ENCODE assay signal across 11 cellular contexts in the genomic region with DNA sequence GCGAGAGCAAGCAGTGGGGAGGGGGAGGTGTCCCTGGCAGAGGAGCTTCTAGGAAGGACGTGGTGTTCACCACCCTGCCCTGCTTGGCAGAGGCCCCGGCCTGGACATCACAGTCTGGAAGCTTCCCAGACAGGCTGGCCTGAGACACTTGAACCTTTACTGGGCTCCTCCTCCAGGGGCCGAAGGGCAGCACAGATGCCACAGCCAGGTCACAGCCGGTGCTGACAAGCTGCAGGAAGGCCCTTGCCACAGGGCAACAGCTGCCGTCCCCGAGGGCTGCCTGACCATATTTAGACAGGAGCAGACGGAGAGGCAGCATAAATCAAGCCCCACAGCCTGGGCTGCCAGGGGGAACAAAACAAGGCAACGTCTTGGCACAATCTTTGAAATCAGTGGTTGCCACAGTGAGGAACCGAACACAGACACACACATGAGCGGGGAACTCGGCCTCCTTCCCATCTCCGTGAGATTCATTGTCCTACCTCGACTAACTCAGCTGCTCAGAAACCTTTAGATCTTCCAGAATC. TPM values are rescaled to one million over a fixed set of nuclear protein-coding genes. Genes with fewer than 3 reads are reported as not detected.
A peak's percentile ranks its signal among the peaks of the same experiment; 100 is the strongest.
DNase-seq lines count a peak whose midpoint lies in the region; ATAC-seq and TF ChIP-seq lines count a peak whose summit lies in the region.
"Had no signal": no experiment of that assay in that cellular context is flagged by ENCODE, and none has a peak within 500 bp of the region (broad histone marks: within the 10 kb centered on the region; RNA-seq: fewer than 3 reads in every experiment).

No MANE protein-coding gene starts in this region.

- no peak for ATAC-seq in thoracic aorta (ENCODE audit: insufficient number of reproducible peaks, low FRiP score, low read depth)
- ATAC-seq in activated CD4-positive, CD25-positive, alpha-beta regulatory T cell treated with anti-CD3 and anti-CD28 coated beads, Interleukin-2, amount 50 U/mL, for 24 hours: no peak
- ATAC-seq in activated naive CD8-positive, alpha-beta T cell treated with anti-CD3 and anti-CD28 coated beads, Interleukin-2, amount 50 U/mL, for 24 hours: no peak
- ATAC-seq: activated T-cell treated with anti-CD3 and anti-CD28 coated beads, Interleukin-2, amount 50 U/mL, for 72 hours; natural killer cell had no signal

- intact Hi-C loops in colonic mucosa (cut with DNase I): no loop called here

- no peak overlapping the region for H3K27ac Mint-ChIP-seq in activated naive CD8-positive, alpha-beta T cell treated with anti-CD3 and anti-CD28 coated beads, Interleukin-2, amount 50 U/mL, for 24 hours
- H3K27ac Mint-ChIP-seq: activated T-cell treated with anti-CD3 and anti-CD28 coated beads, Interleukin-2, amount 50 U/mL, for 72 hours; H9; natural killer cell had no signal

- H3K27me3 Mint-ChIP-seq in activated naive CD8-positive, alpha-beta T cell treated with anti-CD3 and anti-CD28 coated beads, Interleukin-2, amount 50 U/mL, for 24 hours: peaks cover 5% of the 10 kb centered on the region

- H3K9ac ChIP-seq in colonic mucosa (ENCODE audit: low read depth in 2 of 2, low read length in 2 of 2): peak overlapping the region in 1 of 2 donors; percentile 12

- DNase-seq in NCI-H446 treated with DMSO at 0.1 percent for 48 hours (lab: John Stamatoyannopoulos, UW) (peak; percentile 36), colonic mucosa (peak; percentile 23), medulla oblongata (ENCODE audit: extremely low spot score) (peak; percentile 64), thoracic aorta (ENCODE audit: low spot score) (peak; percentile 21), SIG-M5 (lab: John Stamatoyannopoulos, UW) (no peak)
- no peak for DNase-seq in activated naive CD8-positive, alpha-beta T cell treated with anti-CD3 and anti-CD28 coated beads, Interleukin-2, amount 50 U/mL, for 24 hours
- DNase-seq: activated T-cell treated with anti-CD3 and anti-CD28 coated beads, Interleukin-2, amount 50 U/mL, for 72 hours; H9; natural killer cell; PC-9 had no signal

- no peaks in the 10 kb centered on the region for H3K9me3 Mint-ChIP-seq in activated naive CD8-positive, alpha-beta T cell treated with anti-CD3 and anti-CD28 coated beads, Interleukin-2, amount 50 U/mL, for 24 hours
- H3K9me3 Mint-ChIP-seq: activated T-cell treated with anti-CD3 and anti-CD28 coated beads, Interleukin-2, amount 50 U/mL, for 72 hours; H9; natural killer cell had no signal

- no peak overlapping the region for H3K4me3 Mint-ChIP-seq in activated naive CD8-positive, alpha-beta T cell treated with anti-CD3 and anti-CD28 coated beads, Interleukin-2, amount 50 U/mL, for 24 hours
- H3K4me3 Mint-ChIP-seq: activated T-cell treated with anti-CD3 and anti-CD28 coated beads, Interleukin-2, amount 50 U/mL, for 72 hours; H9; natural killer cell had no signal

- no peaks in the 10 kb centered on the region for H3K36me3 Mint-ChIP-seq in activated naive CD8-positive, alpha-beta T cell treated with anti-CD3 and anti-CD28 coated beads, Interleukin-2, amount 50 U/mL, for 24 hours (ENCODE audit: low read depth)
- H3K36me3 Mint-ChIP-seq: natural killer cell had no signal

- H3K27me3 ChIP-seq in colonic mucosa: no peaks in the 10 kb centered on the region
- no peaks in the 10 kb centered on the region for H3K27me3 ChIP-seq in thoracic aorta (replicated peaks; ENCODE audit: insufficient read depth)

- H3K4me3 ChIP-seq in colonic mucosa (no peak overlapping the region), thoracic aorta (peak overlapping the region; percentile 40)
- H3K4me3 ChIP-seq: PC-9 had no signal

- TF ChIP-seq CTCF in colonic mucosa (IDR thresholded peaks at IDR 0.05) (no peak), thoracic aorta (IDR thresholded peaks at IDR 0.05) (no peak)

- H3K4me1 Mint-ChIP-seq in activated naive CD8-positive, alpha-beta T cell treated with anti-CD3 and anti-CD28 coated beads, Interleukin-2, amount 50 U/mL, for 24 hours: no peaks in the 10 kb centered on the region
- H3K4me1 Mint-ChIP-seq: natural killer cell had no signal

- H3K9me3 ChIP-seq in colonic mucosa (no peaks in the 10 kb centered on the region), thoracic aorta (no peaks in the 10 kb centered on the region)

- H3K36me3 ChIP-seq in colonic mucosa: no peaks in the 10 kb centered on the region
- no peaks in the 10 kb centered on the region for H3K36me3 ChIP-seq in thoracic aorta

- H3K27ac ChIP-seq in colonic mucosa (no peak overlapping the region), thoracic aorta (no peak overlapping the region)
- H3K27ac ChIP-seq: PC-9 had no signal

- H3K4me1 ChIP-seq in colonic mucosa (no peaks in the 10 kb centered on the region), thoracic aorta (ENCODE audit: control insufficient read depth in 1 of 2, low read depth in 2 of 2) (peaks cover 10 to 42% of the 10 kb centered on the region in 2 donors)

RNA-seq across cellular contexts. Expression of a gene that starts 28.4 kb away (rescaled TPM):
- total RNA-seq in colonic mucosa (1 to 10 TPM; 1.2 to 4.4 TPM), thoracic aorta (1 to 10 TPM; 2.3 to 3.5 TPM)
- total RNA-seq: activated T-cell treated with anti-CD3 and anti-CD28 coated beads, Interleukin-2, amount 50 U/mL, for 72 hours; natural killer cell; PC-9 had no signal

Comparison
In these comparisons a context has a peak if more than half of its experiments do, and no peak if none do; other contexts are left out.
1. DNase-seq: peak in NCI-H446 treated with DMSO at 0.1 percent for 48 hours (single experiment), colonic mucosa (single experiment), medulla oblongata (single experiment) and thoracic aorta (single experiment); none in SIG-M5 (single experiment) and activated naive CD8-positive, alpha-beta T cell treated with anti-CD3 and anti-CD28 coated beads, Interleukin-2, amount 50 U/mL, for 24 hours (single experiment).